Comparison of ENCODE assay signal across 1 cellular context in genomic region chr9:125538092-125538473, GRCh38.
TF ChIP-seq lines count a peak whose summit lies in the region.

No MANE protein-coding gene starts in this region.

TF ChIP-seq in SK-N-SH, 30 proteins besides CTCF, POLR2A, EP300 and RAD21 (continued from another document):
- TF ChIP-seq USF1 (IDR thresholded peaks at IDR 0.05; ENCODE audit: borderline replicate concordance, low read depth) (no peak), NFIC (IDR thresholded peaks at IDR 0.05; ENCODE audit: borderline replicate concordance) (peak; percentile 98), GABPA (IDR thresholded peaks at IDR 0.05; ENCODE audit: low read depth) (no peak), MAX (IDR thresholded peaks at IDR 0.05; ENCODE audit: low read depth) (peak; percentile 78), ZBTB33 (IDR thresholded peaks at IDR 0.05; ENCODE audit: borderline replicate concordance, low read depth) (no peak)
